16 cellular contexts compared by ENCODE assay signal in genomic region chr15:86892774-86893449, GRCh38.
DNase-seq lines count a peak whose midpoint lies in the region; ATAC-seq, FAIRE-seq and TF ChIP-seq lines count a peak whose summit lies in the region.
"Had no signal": no experiment of that assay in that cellular context is flagged by ENCODE, and none has a peak within 500 bp of the region (broad histone marks: within the 10 kb centered on the region; RNA-seq: fewer than 3 reads in every experiment).

No MANE protein-coding gene starts in this region.

- no peak overlapping the region for H3K9ac ChIP-seq in smooth muscle cell (ENCODE audit: low read depth)

- FAIRE-seq in bronchial epithelial cell (lab: Jason Lieb, UNC), result no peak
- FAIRE-seq: GM12892 had no signal

- no peak overlapping the region for H3K27ac ChIP-seq in smooth muscle cell (ENCODE audit: low read depth)
- H3K27ac ChIP-seq in effector memory CD4-positive, alpha-beta T cell (ENCODE audit: insufficient read depth, low read length, poor library complexity, severe bottlenecking), result no peak overlapping the region

- no peak for DNase-seq in Right ventricle myocardium superior
- no peak for DNase-seq in Right ventricle myocardium inferior (ENCODE audit: missing footprints)
- DNase-seq in NCI-H69 (lab: John Stamatoyannopoulos, UW), result peak; percentile 5
- peak; percentile 19 for DNase-seq in bronchial epithelial cell (ENCODE audit: low read depth)
- no peak for DNase-seq in smooth muscle cell (lab: John Stamatoyannopoulos, UW; ENCODE audit: unreplicated experiment)
- no peak for DNase-seq in effector memory CD4-positive, alpha-beta T cell
- DNase-seq in activated naive CD4-positive, alpha-beta T cell (lab: John Stamatoyannopoulos, UW), result no peak
- DNase-seq: activated CD8-positive, alpha-beta memory T cell treated with anti-CD3 and anti-CD28 coated beads, Interleukin-2, amount 50 U/mL, for 4 hours; AML-193; DND-41; GOT3; NCI-H446; stimulated activated CD4-positive, alpha-beta T cell treated with anti-CD3 and anti-CD28 coated beads, Interleukin-4, amount 100 ng/mL, for 1 hour; stimulated activated naive B cell treated with anti-CD40 and anti-IgM and Interleukin-4, amounts not matched to agents 10 μg/mL and 1 μg/mL and 100 μg/mL, for 72 hours had no signal

- no peaks in the 10 kb centered on the region for H3F3A ChIP-seq in smooth muscle cell (ENCODE audit: low read depth)

- H3K36me3 ChIP-seq in bronchial epithelial cell (ENCODE audit: control insufficient read depth, insufficient read depth, low read length) (no peaks in the 10 kb centered on the region), smooth muscle cell (ENCODE audit: low read depth) (no peaks in the 10 kb centered on the region)
- no peaks in the 10 kb centered on the region for H3K36me3 ChIP-seq in effector memory CD4-positive, alpha-beta T cell (ENCODE audit: control insufficient read depth, insufficient read depth, low read length)

- intact Hi-C loops in Right ventricle myocardium superior (cut with DNase I), result no loop called here
- intact Hi-C loops in Right ventricle myocardium inferior (cut with DNase I), result no loop called here

- H3K4me3 ChIP-seq in bronchial epithelial cell (ENCODE audit: low read depth, low read length) (no peak overlapping the region), smooth muscle cell (no peak overlapping the region)
- no peak overlapping the region for H3K4me3 ChIP-seq in effector memory CD4-positive, alpha-beta T cell (ENCODE audit: insufficient read depth, low read depth, low read length, poor library complexity, severe bottlenecking)

- 18% methylated on average over 10 of the region's 10 CpGs for WGBS in smooth muscle cell (ENCODE audit: low lambda C conversion rate)

- H3K9me3 ChIP-seq in smooth muscle cell (replicated peaks; ENCODE audit: low read depth), result no peaks in the 10 kb centered on the region
- no peaks in the 10 kb centered on the region for H3K9me3 ChIP-seq in effector memory CD4-positive, alpha-beta T cell (ENCODE audit: control insufficient read depth, low read length)

- no peaks in the 10 kb centered on the region for H4K20me1 ChIP-seq in smooth muscle cell (ENCODE audit: low read depth)

- H2AFZ ChIP-seq in smooth muscle cell (ENCODE audit: low read depth), result no peak overlapping the region

- peak overlapping the region; percentile 46 for H3K4me2 ChIP-seq in smooth muscle cell

- H3K4me1 ChIP-seq in smooth muscle cell (ENCODE audit: low read depth), result peaks cover 4% of the 10 kb centered on the region
- H3K4me1 ChIP-seq in effector memory CD4-positive, alpha-beta T cell (ENCODE audit: control insufficient read depth, insufficient read depth, low read length, poor library complexity, severe bottlenecking), result no peaks in the 10 kb centered on the region

- H3K27me3 ChIP-seq in bronchial epithelial cell (ENCODE audit: control insufficient read depth, insufficient read depth, low read length) (no peaks in the 10 kb centered on the region), smooth muscle cell (ENCODE audit: low read depth) (no peaks in the 10 kb centered on the region)
- no peaks in the 10 kb centered on the region for H3K27me3 ChIP-seq in effector memory CD4-positive, alpha-beta T cell (replicated peaks; ENCODE audit: control insufficient read depth, insufficient read depth, low read length, poor library complexity, severe bottlenecking)

- H3K79me2 ChIP-seq in smooth muscle cell (ENCODE audit: low read depth), result no peaks in the 10 kb centered on the region

- TF ChIP-seq CTCF in bronchial epithelial cell (IDR thresholded peaks at IDR 0.05; ENCODE audit: insufficient read depth, low read length, severe bottlenecking) (no peak), smooth muscle cell (IDR thresholded peaks at IDR 0.05; ENCODE audit: borderline replicate concordance, insufficient read depth, poor library complexity, severe bottlenecking) (no peak)

- ATAC-seq in Right ventricle myocardium superior (ENCODE audit: poor library complexity), result peak; percentile 46
- no peak for ATAC-seq in Right ventricle myocardium inferior
- ATAC-seq in GM18909 (IDR thresholded peaks at IDR 0.05; ENCODE audit: poor library complexity, unreplicated experiment), result no peak
- ATAC-seq: stimulated activated naive B cell treated with anti-CD40 and anti-IgM and Interleukin-4, amounts not matched to agents 10 μg/mL and 1 μg/mL and 100 μg/mL, for 72 hours had no signal

Comparison
In these comparisons a context has a peak if more than half of its experiments do, and no peak if none do; other contexts are left out.
1. DNase-seq: peak in NCI-H69 (single experiment) and bronchial epithelial cell (single experiment); none in Right ventricle myocardium superior (single experiment), Right ventricle myocardium inferior (single experiment), smooth muscle cell (single experiment), effector memory CD4-positive, alpha-beta T cell (0 of 3) and activated naive CD4-positive, alpha-beta T cell (0 of 4).